ENCODE assay signal across 32 cellular contexts in genomic region chr11:116888884-116889549, GRCh38. TPM values are rescaled to one million over a fixed set of nuclear protein-coding genes. Genes with fewer than 3 reads are reported as not detected.
A peak's percentile ranks its signal among the peaks of the same experiment; 100 is the strongest.
DNase-seq lines count a peak whose midpoint lies in the region; ATAC-seq, FAIRE-seq and TF ChIP-seq lines count a peak whose summit lies in the region.
"Had no signal": no experiment of that assay in that cellular context is flagged by ENCODE, and none has a peak within 500 bp of the region (broad histone marks: within the 10 kb centered on the region; RNA-seq: fewer than 3 reads in every experiment).

No MANE protein-coding gene starts in this region.

- H3K27ac Mint-ChIP-seq in activated CD4-positive, alpha-beta T cell treated with anti-CD3 and anti-CD28 coated beads, Interleukin-2, amount 10 ng/mL, durations not matched to agents 7 days and 5 days: peak overlapping the region; percentile 51
- no peak overlapping the region for H3K27ac Mint-ChIP-seq in activated T-helper 17 cell treated with anti-CD3 and anti-CD28 coated beads, Interleukin-2, amount 50 U/mL, for 72 hours
- H3K27ac Mint-ChIP-seq: activated CD8-positive, alpha-beta T cell treated with anti-CD3 and anti-CD28 coated beads for 36 hours; neural progenitor cell had no signal

- H3K27ac ChIP-seq in GM12878 (ENCODE audit: control insufficient read depth, insufficient read depth) (no peak overlapping the region), liver (ENCODE audit: low read depth in 1 of 2, low read length in 2 of 2) (peak overlapping the region in 1 of 2 donors; percentile 44), stomach (peak overlapping the region; percentile 2 to 80 (median 63)), small intestine (ENCODE audit: low read depth in 1 of 2, low read length in 1 of 2) (no peak overlapping the region)
- H3K27ac ChIP-seq: neural progenitor cell, upper lobe of right lung had no signal

- no peaks in the 10 kb centered on the region for H3K79me2 ChIP-seq in GM12878 (ENCODE audit: control insufficient read depth, insufficient read depth, low read length)

- peaks cover 24% of the 10 kb centered on the region for H3K4me1 Mint-ChIP-seq in activated CD4-positive, alpha-beta T cell treated with anti-CD3 and anti-CD28 coated beads, Interleukin-2, amount 10 ng/mL, durations not matched to agents 7 days and 5 days
- H3K4me1 Mint-ChIP-seq in activated T-helper 17 cell treated with anti-CD3 and anti-CD28 coated beads, Interleukin-2, amount 50 U/mL, for 72 hours: peaks cover 19% of the 10 kb centered on the region

- H3K36me3 Mint-ChIP-seq in activated CD4-positive, alpha-beta T cell treated with anti-CD3 and anti-CD28 coated beads, Interleukin-2, amount 10 ng/mL, durations not matched to agents 7 days and 5 days (ENCODE audit: low read depth): peaks cover 19% of the 10 kb centered on the region
- H3K36me3 Mint-ChIP-seq in activated T-helper 17 cell treated with anti-CD3 and anti-CD28 coated beads, Interleukin-2, amount 50 U/mL, for 72 hours (ENCODE audit: low read depth): peaks cover 53% of the 10 kb centered on the region

- no peaks in the 10 kb centered on the region for H3K9me3 Mint-ChIP-seq in activated CD4-positive, alpha-beta T cell treated with anti-CD3 and anti-CD28 coated beads, Interleukin-2, amount 10 ng/mL, durations not matched to agents 7 days and 5 days
- no peaks in the 10 kb centered on the region for H3K9me3 Mint-ChIP-seq in activated T-helper 17 cell treated with anti-CD3 and anti-CD28 coated beads, Interleukin-2, amount 50 U/mL, for 72 hours
- H3K9me3 Mint-ChIP-seq: activated CD8-positive, alpha-beta T cell treated with anti-CD3 and anti-CD28 coated beads for 36 hours; CD4-positive, alpha-beta T cell; neural progenitor cell had no signal

- peak; percentile 52 for ATAC-seq in GM12878
- ATAC-seq in activated T-helper 17 cell treated with anti-CD3 and anti-CD28 coated beads, Interleukin-2, amount 50 U/mL, for 72 hours (replicated peaks): no peak
- ATAC-seq: activated CD8-positive, alpha-beta T cell treated with anti-CD3 and anti-CD28 coated beads for 36 hours; upper lobe of right lung had no signal

- in situ Hi-C loops in GM12878 (cut with MboI): no loop called here

- H2AFZ ChIP-seq in GM12878 (ENCODE audit: control insufficient read depth, low read depth, low read length): no peak overlapping the region
- H2AFZ ChIP-seq: neural progenitor cell had no signal

- H3K27me3 ChIP-seq in GM12878 (replicated peaks in 1 of 2; ENCODE audit: control insufficient read depth in 2 of 2, insufficient read depth in 2 of 2, low read length in 1 of 2): no peaks in the 10 kb centered on the region
- no peaks in the 10 kb centered on the region for H3K27me3 ChIP-seq in liver (ENCODE audit: control insufficient read depth in 4 of 4, insufficient read depth in 4 of 4, low read length in 3 of 4)
- no peaks in the 10 kb centered on the region for H3K27me3 ChIP-seq in stomach
- no peaks in the 10 kb centered on the region for H3K27me3 ChIP-seq in small intestine (ENCODE audit: control insufficient read depth in 2 of 2, insufficient read depth in 2 of 2, low read length in 2 of 2)
- H3K27me3 ChIP-seq: brain microvascular endothelial cell, neural progenitor cell, upper lobe of right lung had no signal

- RAD21 ChIA-PET in GM12878 (lab: Charles Lee; ENCODE audit: unreplicated experiment): interaction anchor here (1.0 to 1.4 kb wide), 3 partner anchors 9 to 217 kb away, joined by 3 to 6 read pairs (median 3); no protein-coding TSS in a partner anchor

- TF ChIP-seq EP300 in GM12878 (IDR thresholded peaks at IDR 0.05; ENCODE audit: borderline replicate concordance in 1 of 2, control insufficient read depth in 1 of 2, low read depth in 2 of 2, low read length in 2 of 2): no peak
- no peak for TF ChIP-seq EP300 in stomach (IDR thresholded peaks at IDR 0.05)

- no peak for TF ChIP-seq RAD21 in GM12878 (IDR thresholded peaks at IDR 0.05; ENCODE audit: insufficient read depth, low read depth, low read length)
- peak; percentile 26 to 37 for TF ChIP-seq RAD21 in liver (IDR thresholded peaks at IDR 0.05)

- 99% methylated on average over 3 of the region's 3 CpGs for WGBS in GM12878 (ENCODE audit: insufficient coverage, insufficient replicate concordance, low lambda C conversion rate, missing lambda C conversion rate)
- WGBS in liver: 52% methylated on average over 3 of the region's 3 CpGs
- 36 to 71% (median 53%) methylated on average over 3 of the region's 3 CpGs for WGBS in stomach, 5 donors
- WGBS in small intestine, 3 donors: 92 to 96% (median 95%) methylated on average over 3 of the region's 3 CpGs

- no peak for FAIRE-seq in GM12878 (lab: Jason Lieb, UNC)
- FAIRE-seq in small intestine (lab: Jason Lieb, UNC): no peak
- FAIRE-seq: G401.6 had no signal

- no peaks in the 10 kb centered on the region for H3K27me3 Mint-ChIP-seq in activated CD4-positive, alpha-beta T cell treated with anti-CD3 and anti-CD28 coated beads, Interleukin-2, amount 10 ng/mL, durations not matched to agents 7 days and 5 days
- H3K27me3 Mint-ChIP-seq in activated T-helper 17 cell treated with anti-CD3 and anti-CD28 coated beads, Interleukin-2, amount 50 U/mL, for 72 hours: no peaks in the 10 kb centered on the region
- H3K27me3 Mint-ChIP-seq: activated CD8-positive, alpha-beta T cell treated with anti-CD3 and anti-CD28 coated beads for 36 hours; CD4-positive, alpha-beta T cell had no signal

- no peak for DNase-seq in activated CD4-positive, alpha-beta T cell treated with anti-CD3 and anti-CD28 coated beads, Interleukin-2, amount 10 ng/mL, durations not matched to agents 7 days and 5 days
- no peak for DNase-seq in activated CD4-positive, alpha-beta T cell treated with anti-CD3 and anti-CD28 coated beads for 1 hour
- DNase-seq in GM12878 (ENCODE audit: low read depth, low spot score) (peak; percentile 4), stomach (no peak), retina (no peak), small intestine (no peak)
- DNase-seq: 8988T; activated CD4-positive, CD25-positive, alpha-beta regulatory T cell; activated CD8-positive, alpha-beta T cell treated with anti-CD3 and anti-CD28 coated beads for 36 hours; activated naive CD4-positive, alpha-beta T cell; brain microvascular endothelial cell; CD4-positive, alpha-beta T cell; effector CD4-positive, alpha-beta T cell; erythroblast; foreskin fibroblast; NCI-H2081 treated with DMSO at 0.1 percent for 48 hours; NCI-H446 treated with DMSO at 0.1 percent for 48 hours; NK-92 treated with Interleukin-12 subunit alpha and Interleukin-12 subunit beta, amount 100 ng/mL, for 24 hours; SIG-M5; stimulated activated CD4-positive, alpha-beta T cell treated with anti-CD3 and anti-CD28 coated beads, Interleukin-1b, Interleukin-23, amount 100 ng/mL, for 48 hours; SW 1271; upper lobe of right lung had no signal

- TF ChIP-seq POLR2A in GM12878 (IDR thresholded peaks at IDR 0.05; ENCODE audit: low read depth, low read length) (no peak), stomach (IDR thresholded peaks at IDR 0.05) (no peak)

- H3K4me3 Mint-ChIP-seq in activated CD4-positive, alpha-beta T cell treated with anti-CD3 and anti-CD28 coated beads, Interleukin-2, amount 10 ng/mL, durations not matched to agents 7 days and 5 days: no peak overlapping the region
- H3K4me3 Mint-ChIP-seq in activated T-helper 17 cell treated with anti-CD3 and anti-CD28 coated beads, Interleukin-2, amount 50 U/mL, for 72 hours: no peak overlapping the region
- H3K4me3 Mint-ChIP-seq: activated CD8-positive, alpha-beta T cell treated with anti-CD3 and anti-CD28 coated beads for 36 hours; CD4-positive, alpha-beta T cell; neural progenitor cell had no signal

- H3K9ac ChIP-seq in GM12878 (ENCODE audit: control insufficient read depth, insufficient read depth, low read length) (no peak overlapping the region), liver (ENCODE audit: low read depth in 1 of 2, low read length in 2 of 2) (no peak overlapping the region)
- H3K9ac ChIP-seq: neural progenitor cell had no signal

- SMC1A ChIA-PET in GM12878 (lab: Charles Lee; ENCODE audit: uncharacterized antibody, unreplicated experiment): interaction anchor here (0.7 to 2.9 kb wide), 17 partner anchors 10 to 292 kb away, joined by 3 to 8 read pairs (median 3); no protein-coding TSS in a partner anchor

- 0 out of 2 replicates have a peak, but pooled peaks cover 3% of the 10 kb centered on the region for H3K4me1 ChIP-seq in GM12878 (ENCODE audit: control insufficient read depth, insufficient read depth, low read length)
- H3K4me1 ChIP-seq in liver (ENCODE audit: control insufficient read depth in 4 of 4, insufficient read depth in 4 of 4, low read length in 3 of 4): peaks cover 5 to 12% (median 11%) of the 10 kb centered on the region in 4 donors
- H3K4me1 ChIP-seq in stomach: peaks cover 12 to 66% (median 42%) of the 10 kb centered on the region in 4 donors
- no peaks in the 10 kb centered on the region for H3K4me1 ChIP-seq in small intestine (ENCODE audit: control insufficient read depth in 2 of 2, insufficient read depth in 1 of 2, low read depth in 1 of 2, low read length in 1 of 2)
- H3K4me1 ChIP-seq: upper lobe of right lung had no signal

- BruUV-seq in GM12878 (replicated peaks; lab: Mats Ljungman, UMichigan): no TSS peak

- CTCF ChIA-PET in activated CD4-positive, alpha-beta T cell treated with anti-CD3 and anti-CD28 coated beads, Interleukin-2, amount 10 ng/mL, durations not matched to agents 7 days and 5 days (lab: Charles Lee): interaction anchor here (0.5 to 1.5 kb wide), 6 partner anchors 9 to 217 kb away, joined by 3 to 8 read pairs (median 4); no protein-coding TSS in a partner anchor
- CTCF ChIA-PET in GM12878 (lab: Yijun Ruan, JAX): interaction anchor here (1.0 to 2.8 kb wide), 9 partner anchors 9 to 338 kb away, joined by 3 to 22 read pairs (median 4); no protein-coding TSS in a partner anchor

- TF ChIP-seq CTCF in GM12878 (IDR thresholded peaks at IDR 0.05 in 2 of 3, conservative IDR thresholded peaks at IDR 0.05 in 1 of 3; ENCODE audit: control insufficient read depth in 2 of 3, extremely low read depth in 1 of 3, insufficient read depth in 1 of 3, low read depth in 3 of 3, low read length in 3 of 3) (no peak), liver (IDR thresholded peaks at IDR 0.05; ENCODE audit: low read depth, low read length, missing input control) (no peak), stomach (IDR thresholded peaks at IDR 0.05) (no peak)

- POLR2A ChIA-PET in activated CD4-positive, alpha-beta T cell treated with anti-CD3 and anti-CD28 coated beads, Interleukin-2, amount 10 ng/mL, durations not matched to agents 7 days and 5 days (lab: Charles Lee): no interaction called here
- POLR2A ChIA-PET in GM12878 (lab: Charles Lee): interaction anchor here (1.1 kb wide), 1 partner anchor 33 kb away, joined by 3 read pairs; no protein-coding TSS in a partner anchor

- H3K9me3 ChIP-seq in GM12878 (replicated peaks; ENCODE audit: control insufficient read depth, insufficient read depth, low read length): no peaks in the 10 kb centered on the region
- no peaks in the 10 kb centered on the region for H3K9me3 ChIP-seq in liver (ENCODE audit: control insufficient read depth in 4 of 4, low read length in 3 of 4)
- no peaks in the 10 kb centered on the region for H3K9me3 ChIP-seq in stomach
- no peaks in the 10 kb centered on the region for H3K9me3 ChIP-seq in small intestine (ENCODE audit: control insufficient read depth, low read depth)
- H3K9me3 ChIP-seq: upper lobe of right lung had no signal

- no peaks in the 10 kb centered on the region for H4K20me1 ChIP-seq in GM12878 (ENCODE audit: control insufficient read depth, insufficient read depth)

- no peak overlapping the region for H3K4me2 ChIP-seq in GM12878 (ENCODE audit: control insufficient read depth, insufficient read depth)
- H3K4me2 ChIP-seq: neural progenitor cell had no signal

- H3K4me3 ChIP-seq in GM12878: no peak overlapping the region
- no peak overlapping the region for H3K4me3 ChIP-seq in liver (ENCODE audit: low read depth in 1 of 3, low read length in 3 of 3)
- H3K4me3 ChIP-seq in stomach: no peak overlapping the region
- no peak overlapping the region for H3K4me3 ChIP-seq in small intestine (ENCODE audit: low read depth in 1 of 2, low read length in 2 of 2)
- H3K4me3 ChIP-seq: neural progenitor cell, upper lobe of right lung had no signal

- H3K36me3 ChIP-seq in GM12878 (ENCODE audit: control insufficient read depth in 2 of 2, insufficient read depth in 2 of 2, low read length in 1 of 2) (no peaks in the 10 kb centered on the region; a peak in 3 of 4 replicates), liver (ENCODE audit: control insufficient read depth in 4 of 4, insufficient read depth in 3 of 4, low read depth in 1 of 4, low read length in 3 of 4) (peaks cover 0 to 27% (median 7%) of the 10 kb centered on the region in 4 donors), stomach (peaks cover 0 to 30% (median 18%) of the 10 kb centered on the region in 4 donors), small intestine (ENCODE audit: control insufficient read depth in 2 of 2, insufficient read depth in 2 of 2, low read length in 2 of 2) (peaks cover 2 to 4% of the 10 kb centered on the region in 2 donors)
- H3K36me3 ChIP-seq: brain microvascular endothelial cell, neural progenitor cell had no signal

- intact Hi-C loops in GM12878 (cut with micrococcal nuclease; ENCODE audit: unreplicated experiment): no loop called here
- intact Hi-C loops in stomach (cut with DNase I; ENCODE audit: low total_unique reads): no loop called here

RNA-seq across cellular contexts. Expression of gene APOA1, which starts 51.6 kb away (rescaled TPM):
- under 1 TPM; 0.23 to 0.25 TPM for total RNA-seq in activated CD4-positive, alpha-beta T cell treated with anti-CD3 and anti-CD28 coated beads, Interleukin-2, amount 10 ng/mL, durations not matched to agents 7 days and 5 days
- total RNA-seq in GM12878 (2013; cell fraction: nucleolus; rRNA removed): not detected in 2 replicates
- total RNA-seq in GM12878 (2014; rRNA removed): 0.33 and 0.56 TPM in 2 replicates
- not detected in 2 replicates for total RNA-seq in GM12878 (2014; rRNA removed; fragmentation: Illumina TruSeq; extraction: Trizol)
- 2.0 and 2.4 TPM in 2 replicates for total RNA-seq in GM12878 (2021)
- not detected for polyA plus RNA-seq in GM12878 (2011; ENCODE audit: low read depth)
- 0.10 TPM in 1 of 2 replicates, not detected in the other for polyA plus RNA-seq in GM12878 (2011; rRNA removed)
- 0.07 and 0.18 TPM in 2 replicates for polyA plus RNA-seq in GM12878 (2011; cell fraction: cytosol; rRNA removed)
- polyA plus RNA-seq in GM12878 (2011; cell fraction: nucleus; rRNA removed): 0.59 and 0.73 TPM in 2 replicates
- 0.13 and 0.35 TPM in 2 replicates for polyA plus RNA-seq in GM12878 (2012)
- polyA plus RNA-seq in GM12878 (2014; fragmentation: Illumina TruSeq; extraction: Trizol): not detected in 2 replicates
- polyA plus RNA-seq in GM12878 (2014; fragmentation: Nextera tagmentation; extraction: Ambion mirVana): under 1 TPM; 0.16 to 0.24 TPM
- polyA plus RNA-seq in GM12878 (2014; rRNA removed): 0.41 TPM in 1 of 2 replicates, not detected in the other
- polyA plus RNA-seq in GM12878 (2016; fragmentation: Nextera tagmentation; extraction: Ambion mirVana): under 1 TPM; 0.23 to 0.42 TPM
- 0.21 TPM in 1 of 2 replicates, not detected in the other for polyA minus RNA-seq in GM12878 (2011; rRNA and poly(A)+ RNA removed)
- polyA minus RNA-seq in GM12878 (2011; cell fraction: cytosol; rRNA and poly(A)+ RNA removed): not detected in 2 replicates
- 1.5 TPM in 1 of 2 replicates, not detected in the other for polyA minus RNA-seq in GM12878 (2011; cell fraction: nucleus; rRNA and poly(A)+ RNA removed)
- total RNA-seq in liver: 1,000 to 10,000 TPM; 4,271 to 5,120 TPM
- over 10,000 TPM; 12,059 to 17,093 TPM for polyA plus RNA-seq in liver
- 10 to 100 TPM in 2 of 5 donors, under 1 TPM in 1, not detected in 2; 0.87 to 73.6 (median 22.9) TPM for total RNA-seq in stomach
- polyA plus RNA-seq in stomach: 10 to 100 TPM in 2 of 3 donors, 1 to 10 TPM in 1; 8.7 to 51.0 (median 10.5) TPM
- under 1 TPM; 0.37 TPM for total RNA-seq in activated T-helper 17 cell treated with anti-CD3 and anti-CD28 coated beads, Interleukin-2, amount 50 U/mL, for 72 hours
- polyA plus RNA-seq in small intestine: over 10,000 TPM in 2 of 3 donors, 10 to 100 TPM in 1; 62.3 to 22,236 (median 10,383) TPM
- total RNA-seq: activated CD8-positive, alpha-beta T cell treated with anti-CD3 and anti-CD28 coated beads for 36 hours; subcutaneous adipose tissue had no signal

RNA-seq across cellular contexts. Expression of gene APOC3, which starts 59.3 kb away (rescaled TPM):
- total RNA-seq in activated CD4-positive, alpha-beta T cell treated with anti-CD3 and anti-CD28 coated beads, Interleukin-2, amount 10 ng/mL, durations not matched to agents 7 days and 5 days: not detected
- not detected in 2 replicates for total RNA-seq in GM12878 (2013; cell fraction: nucleolus; rRNA removed)
- not detected in 2 replicates for total RNA-seq in GM12878 (2014; rRNA removed)
- not detected in 2 replicates for total RNA-seq in GM12878 (2014; rRNA removed; fragmentation: Illumina TruSeq; extraction: Trizol)
- 1.2 and 1.9 TPM in 2 replicates for total RNA-seq in GM12878 (2021)
- polyA plus RNA-seq in GM12878 (2011; ENCODE audit: low read depth): not detected
- not detected in 2 replicates for polyA plus RNA-seq in GM12878 (2011; rRNA removed)
- not detected in 2 replicates for polyA plus RNA-seq in GM12878 (2011; cell fraction: cytosol; rRNA removed)
- not detected in 2 replicates for polyA plus RNA-seq in GM12878 (2011; cell fraction: nucleus; rRNA removed)
- not detected in 2 replicates for polyA plus RNA-seq in GM12878 (2012)
- not detected in 2 replicates for polyA plus RNA-seq in GM12878 (2014; fragmentation: Illumina TruSeq; extraction: Trizol)
- polyA plus RNA-seq in GM12878 (2014; fragmentation: Nextera tagmentation; extraction: Ambion mirVana): not detected
- polyA plus RNA-seq in GM12878 (2014; rRNA removed): not detected in 2 replicates
- polyA plus RNA-seq in GM12878 (2016; fragmentation: Nextera tagmentation; extraction: Ambion mirVana): not detected
- polyA minus RNA-seq in GM12878 (2011; rRNA and poly(A)+ RNA removed): not detected in 2 replicates
- not detected in 2 replicates for polyA minus RNA-seq in GM12878 (2011; cell fraction: cytosol; rRNA and poly(A)+ RNA removed)
- not detected in 2 replicates for polyA minus RNA-seq in GM12878 (2011; cell fraction: nucleus; rRNA and poly(A)+ RNA removed)
- 1,000 to 10,000 TPM in 1 of 2 donors, 100 to 1,000 TPM in 1; 608 to 5,828 TPM for total RNA-seq in liver
- polyA plus RNA-seq in liver: over 10,000 TPM; 12,787 to 24,129 TPM
- 10 to 100 TPM in 1 of 5 donors, not detected in 4; 18.9 TPM for total RNA-seq in stomach
- not detected for polyA plus RNA-seq in stomach
- total RNA-seq in activated T-helper 17 cell treated with anti-CD3 and anti-CD28 coated beads, Interleukin-2, amount 50 U/mL, for 72 hours: not detected
- polyA plus RNA-seq in small intestine: over 10,000 TPM in 1 of 3 donors, 1,000 to 10,000 TPM in 1, 100 to 1,000 TPM in 1; 273 to 10,182 (median 4,196) TPM
- total RNA-seq: activated CD8-positive, alpha-beta T cell treated with anti-CD3 and anti-CD28 coated beads for 36 hours; CD4-positive, alpha-beta T cell; H4; lower leg skin; mononuclear cell; posterior vena cava; skeletal muscle tissue; subcutaneous adipose tissue; upper lobe of right lung had no signal

Comparison
In these comparisons a context has a peak if more than half of its experiments do, and no peak if none do; other contexts are left out.
1. H3K27ac ChIP-seq: peak in stomach (5 of 5); none in GM12878 (single experiment) and small intestine (0 of 2).
2. RNA of gene APOA1, which starts 51.6 kb away (total RNA-seq): 4,271 to 5,120 TPM in liver; 0.87 to 73.6 TPM in stomach, 0.33 to 2.4 TPM in GM12878, 0.37 TPM in activated T-helper 17 cell treated with anti-CD3 and anti-CD28 coated beads, Interleukin-2, amount 50 U/mL, for 72 hours and 0.23 to 0.25 TPM in activated CD4-positive, alpha-beta T cell treated with anti-CD3 and anti-CD28 coated beads, Interleukin-2, amount 10 ng/mL, durations not matched to agents 7 days and 5 days; every median in the first group is over 10 times any median in the second.
3. RNA of gene APOC3, which starts 59.3 kb away (total RNA-seq): 608 to 5,828 TPM in liver; not detected in activated CD4-positive, alpha-beta T cell treated with anti-CD3 and anti-CD28 coated beads, Interleukin-2, amount 10 ng/mL, durations not matched to agents 7 days and 5 days, 1.2 to 1.9 TPM in GM12878, 18.9 TPM in stomach and not detected in activated T-helper 17 cell treated with anti-CD3 and anti-CD28 coated beads, Interleukin-2, amount 50 U/mL, for 72 hours; every median in the first group is over 10 times any median in the second.